8 cellular contexts compared by ENCODE assay signal in the genomic region with DNA sequence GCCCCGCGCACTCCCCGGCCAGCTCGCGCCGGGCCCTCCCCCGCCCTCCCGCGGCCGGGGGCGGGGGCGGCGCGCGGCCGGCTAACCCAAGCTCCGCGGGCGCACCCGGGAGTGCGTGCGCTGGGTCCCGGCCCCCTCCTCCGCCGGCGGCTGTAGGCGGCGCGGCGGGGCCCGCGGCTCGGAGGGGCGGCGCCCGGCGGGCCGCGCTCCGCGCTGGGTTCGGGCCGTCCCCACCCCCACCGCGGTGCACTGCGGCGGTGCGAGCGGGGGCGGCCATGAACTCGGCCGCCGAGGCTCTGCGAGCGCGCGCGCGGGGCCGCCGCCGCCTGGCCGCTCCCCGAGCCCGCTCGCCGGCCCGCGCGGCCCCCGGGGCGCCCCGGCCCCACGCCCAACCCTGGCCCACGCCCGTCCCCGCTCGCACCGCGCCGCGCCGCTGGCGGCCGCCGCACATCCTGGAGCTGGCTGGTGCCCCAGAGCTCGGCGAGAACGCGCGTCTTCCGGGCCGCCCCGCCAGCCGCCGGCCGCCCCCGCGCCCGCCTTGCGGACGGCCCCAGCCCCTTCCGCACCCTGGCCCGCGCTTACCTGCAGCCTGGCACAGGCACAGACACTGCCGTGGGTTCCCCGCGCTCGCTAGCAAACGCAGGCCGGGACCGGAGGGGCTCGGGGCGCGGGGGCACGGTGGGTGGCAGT. TPM values are rescaled to one million over a fixed set of nuclear protein-coding genes. Genes with fewer than 3 reads are reported as not detected.
DNase-seq lines count a peak whose midpoint lies in the region; ATAC-seq, FAIRE-seq and TF ChIP-seq lines count a peak whose summit lies in the region.

A gene with protein sequence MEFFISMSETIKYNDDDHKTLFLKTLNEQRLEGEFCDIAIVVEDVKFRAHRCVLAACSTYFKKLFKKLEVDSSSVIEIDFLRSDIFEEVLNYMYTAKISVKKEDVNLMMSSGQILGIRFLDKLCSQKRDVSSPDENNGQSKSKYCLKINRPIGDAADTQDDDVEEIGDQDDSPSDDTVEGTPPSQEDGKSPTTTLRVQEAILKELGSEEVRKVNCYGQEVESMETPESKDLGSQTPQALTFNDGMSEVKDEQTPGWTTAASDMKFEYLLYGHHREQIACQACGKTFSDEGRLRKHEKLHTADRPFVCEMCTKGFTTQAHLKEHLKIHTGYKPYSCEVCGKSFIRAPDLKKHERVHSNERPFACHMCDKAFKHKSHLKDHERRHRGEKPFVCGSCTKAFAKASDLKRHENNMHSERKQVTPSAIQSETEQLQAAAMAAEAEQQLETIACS (minus strand): TSS at position 496 of the 690 bp plus-strand sequence. CDS start 2,480 bp downstream, outside the sequence.

- peak within 1 kb of the TSS; percentile 62 to 90 for H3K4me3 ChIP-seq in DND-41 (ENCODE audit: low read depth in 1 of 2, low read length in 2 of 2)
- peak within 1 kb of the TSS; percentile 96 for H3K4me3 ChIP-seq in HUES64 (ENCODE audit: low read length)
- peak within 1 kb of the TSS; percentile 89 for H3K4me3 ChIP-seq in astrocyte (ENCODE audit: insufficient read depth, low read depth, low read length)
- H3K4me3 ChIP-seq in rectal smooth muscle tissue (ENCODE audit: low read length): peak within 1 kb of the TSS; percentile 94

- H3K27me3 Mint-ChIP-seq in astrocyte (ENCODE audit: low read depth, unreplicated experiment): peaks cover 4% of the 10 kb centered on the region

- peak within 1 kb of the TSS; percentile 86 for H3K4me2 ChIP-seq in DND-41 (ENCODE audit: insufficient read depth, low read length)
- peak within 1 kb of the TSS; percentile 96 for H3K4me2 ChIP-seq in astrocyte (ENCODE audit: low read length)

- H4K20me1 ChIP-seq in DND-41 (ENCODE audit: insufficient read depth, low read length) (no peaks in the 10 kb centered on the region), astrocyte (ENCODE audit: insufficient read depth, low read length) (peaks cover 5% of the 10 kb centered on the region)

- H3K36me3 Mint-ChIP-seq in astrocyte (ENCODE audit: low read depth, unreplicated experiment): peaks cover 7% of the 10 kb centered on the region

- WGBS in HUES64: under 1% methylated on average over 116 of the region's 116 CpGs

- FAIRE-seq in astrocyte (lab: Jason Lieb, UNC): no peak

- H3K27ac ChIP-seq in DND-41 (ENCODE audit: low read length): peak within 1 kb of the TSS; percentile 97
- H3K27ac ChIP-seq in HUES64 (ENCODE audit: low read depth, low read length): peak within 1 kb of the TSS; percentile 88
- peak within 1 kb of the TSS; percentile 84 for H3K27ac ChIP-seq in astrocyte (ENCODE audit: low read depth, low read length)
- peak within 1 kb of the TSS; percentile 97 for H3K27ac ChIP-seq in rectal smooth muscle tissue (ENCODE audit: low read depth, low read length)

- H3K9ac ChIP-seq in DND-41 (ENCODE audit: low read depth, low read length) (peak within 1 kb of the TSS; percentile 98), HUES64 (ENCODE audit: low read depth, low read length) (peak within 1 kb of the TSS; percentile 91), astrocyte (ENCODE audit: low read length) (peak within 1 kb of the TSS; percentile 90), rectal smooth muscle tissue (ENCODE audit: low read length) (peak within 1 kb of the TSS; percentile 71)

- no peak for TF ChIP-seq CTCF in DND-41 (IDR thresholded peaks at IDR 0.05; ENCODE audit: borderline replicate concordance, extremely low read depth, low read length, poor library complexity, severe bottlenecking)
- TF ChIP-seq CTCF in astrocyte (IDR thresholded peaks at IDR 0.05; ENCODE audit: insufficient read depth, low read depth, low read length): no peak

- peaks cover 3% of the 10 kb centered on the region for H3K4me1 Mint-ChIP-seq in astrocyte (ENCODE audit: low read depth, unreplicated experiment)

- H3K9me3 ChIP-seq in DND-41 (ENCODE audit: insufficient read depth, low read length, severe bottlenecking) (no peaks in the 10 kb centered on the region), HUES64 (ENCODE audit: insufficient read depth, low read depth, low read length) (no peaks in the 10 kb centered on the region), astrocyte (ENCODE audit: insufficient read depth, low read depth, low read length) (no peaks in the 10 kb centered on the region)

- H3K79me2 ChIP-seq in DND-41 (ENCODE audit: insufficient read depth, low read length) (peaks cover 34% of the 10 kb centered on the region), astrocyte (ENCODE audit: insufficient read depth, low read length) (peaks cover 20% of the 10 kb centered on the region)

- peak; percentile 71 for DNase-seq in DND-41
- DNase-seq in astrocyte (ENCODE audit: low read depth): peak; percentile 19
- peak; percentile 69 for DNase-seq in hepatic stellate cell (ENCODE audit: low spot score)
- DNase-seq in Ammon's horn (ENCODE audit: low spot score): no peak

- H3K4me1 ChIP-seq in DND-41 (ENCODE audit: insufficient read depth, low read length) (peaks cover 27% of the 10 kb centered on the region), HUES64 (ENCODE audit: insufficient read depth, low read length) (peaks cover 11% of the 10 kb centered on the region; the same call in 1 of the 2 replicates), astrocyte (ENCODE audit: insufficient read depth, low read length) (peaks cover 9% of the 10 kb centered on the region), rectal smooth muscle tissue (ENCODE audit: control insufficient read depth, insufficient read depth, low read length) (peaks cover 5% of the 10 kb centered on the region)

- H2AFZ ChIP-seq in DND-41 (ENCODE audit: low read depth, low read length) (peak within 1 kb of the TSS; percentile 87), astrocyte (ENCODE audit: low read depth, low read length) (peak within 1 kb of the TSS; percentile 97)

- H3K36me3 ChIP-seq in DND-41 (ENCODE audit: insufficient read depth, low read length): peaks cover 31% of the 10 kb centered on the region
- H3K36me3 ChIP-seq in HUES64 (ENCODE audit: insufficient read depth, low read length): peaks cover 25% of the 10 kb centered on the region
- peaks cover 13% of the 10 kb centered on the region for H3K36me3 ChIP-seq in astrocyte (ENCODE audit: insufficient read depth, low read length)
- H3K36me3 ChIP-seq in rectal smooth muscle tissue (ENCODE audit: control insufficient read depth, insufficient read depth, low read length): peaks cover 12% of the 10 kb centered on the region

- H3K9me3 Mint-ChIP-seq in astrocyte (ENCODE audit: unreplicated experiment): no peaks in the 10 kb centered on the region

- H3K27me3 ChIP-seq in DND-41 (ENCODE audit: insufficient read depth, low read length, poor library complexity) (peaks cover 4% of the 10 kb centered on the region), HUES64 (ENCODE audit: insufficient read depth, low read length) (peaks cover 27% of the 10 kb centered on the region), astrocyte (ENCODE audit: insufficient read depth, low read length) (peaks cover 1% of the 10 kb centered on the region), rectal smooth muscle tissue (ENCODE audit: control insufficient read depth, insufficient read depth, low read length) (no peaks in the 10 kb centered on the region)

- peak within 1 kb of the TSS; percentile 91 for H3K4me3 Mint-ChIP-seq in astrocyte (ENCODE audit: unreplicated experiment)

- H3K27ac Mint-ChIP-seq in astrocyte (ENCODE audit: unreplicated experiment): peak within 1 kb of the TSS; percentile 98

- ATAC-seq in DND-41 (ENCODE audit: insufficient read depth, low read depth): peak; percentile 46
- ATAC-seq in GM21390 (IDR thresholded peaks at IDR 0.05; ENCODE audit: unreplicated experiment): peak; percentile 33

- intact Hi-C loops in T-helper 2 cell treated with Interferon-gamma antibody and Interleukin-4, amounts not matched to agents 100 ng/mL and 5 ng/mL, for 36 hours (cut with micrococcal nuclease): loop anchor here (2.0 to 10.0 kb wide), 6 partner anchors 162 to 1701 kb away; no protein-coding TSS in a partner anchor

RNA-seq across cellular contexts. Expression of the gene that starts here (rescaled TPM):
- polyA plus RNA-seq in HUES64 (2013, experiment 1 of 2): 12.5 TPM
- polyA plus RNA-seq in HUES64 (2013, experiment 2 of 2): 14.5 TPM
- total RNA-seq in T-helper 2 cell treated with Interferon-gamma antibody and Interleukin-4, amounts not matched to agents 100 ng/mL and 5 ng/mL, for 36 hours: 22.1 and 23.1 TPM in 2 replicates
- total RNA-seq in astrocyte: 8.5 and 9.0 TPM in 2 replicates
